Comparison of ENCODE assay signal across 12 cellular contexts in the genomic region with DNA sequence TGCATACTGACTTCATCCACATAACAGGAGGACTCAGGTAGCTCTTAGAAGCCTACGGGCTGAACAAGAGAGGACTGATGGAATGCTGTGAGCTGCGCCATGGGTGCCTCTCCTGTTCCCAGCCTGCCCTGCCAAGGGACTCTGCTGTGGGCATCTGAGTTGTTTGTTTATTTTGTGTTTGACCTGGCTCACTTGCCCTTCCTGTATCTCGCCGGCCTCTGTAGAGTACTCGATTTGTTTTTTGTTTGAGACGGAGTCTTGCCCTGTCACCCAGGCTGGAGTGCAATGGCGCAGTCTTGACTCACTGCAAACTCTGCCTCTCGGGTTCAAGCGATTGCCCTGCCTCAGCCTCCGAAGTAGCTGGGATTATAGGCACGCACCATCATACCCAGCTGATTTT. TPM values are rescaled to one million over a fixed set of nuclear protein-coding genes. Genes with fewer than 3 reads are reported as not detected.
DNase-seq lines count a peak whose midpoint lies in the region; ATAC-seq and TF ChIP-seq lines count a peak whose summit lies in the region.
"Had no signal": no experiment of that assay in that cellular context is flagged by ENCODE, and none has a peak within 500 bp of the region (broad histone marks: within the 10 kb centered on the region; RNA-seq: fewer than 3 reads in every experiment).

No MANE protein-coding gene starts in this region.

- peak overlapping the region; percentile 91 for H3K4me3 ChIP-seq in Loucy (ENCODE audit: low read length, poor library complexity, severe bottlenecking)
- H3K4me3 ChIP-seq in epithelial cell of proximal tubule (ENCODE audit: low read depth, low read length) = peak overlapping the region; percentile 97
- H3K4me3 ChIP-seq in trophoblast cell (ENCODE audit: low read depth, low read length) = no peak overlapping the region

- H3F3A ChIP-seq in Loucy (ENCODE audit: low read depth) = no peaks in the 10 kb centered on the region

- peak overlapping the region; percentile 59 for H4K12ac ChIP-seq in trophoblast cell (ENCODE audit: low read depth, low read length)

- no peak overlapping the region for H3K18ac ChIP-seq in trophoblast cell (ENCODE audit: low read length)

- no peaks in the 10 kb centered on the region for H3K9me2 ChIP-seq in Loucy (replicated peaks; ENCODE audit: low read depth, low read length)

- H3K23ac ChIP-seq in trophoblast cell (ENCODE audit: low read length) = no peak overlapping the region

- no peak overlapping the region for H4K8ac ChIP-seq in trophoblast cell (ENCODE audit: low read depth, low read length)

- H3K4me3 Mint-ChIP-seq in T-helper 2 cell treated with Interferon-gamma antibody and Interleukin-4, amounts not matched to agents 5 μg/mL and 100 μg/mL, for 36 hours = peak overlapping the region; percentile 57

- H3K36me3 Mint-ChIP-seq in T-helper 2 cell treated with Interferon-gamma antibody and Interleukin-4, amounts not matched to agents 5 μg/mL and 100 μg/mL, for 36 hours (ENCODE audit: low read depth) = peaks cover 7% of the 10 kb centered on the region

- peaks cover 40% of the 10 kb centered on the region for H3K79me2 ChIP-seq in Loucy (ENCODE audit: insufficient read depth, low read length)
- H3K79me2 ChIP-seq in trophoblast cell (ENCODE audit: control insufficient read depth, insufficient read depth, low read length, poor library complexity) = peaks cover 3% of the 10 kb centered on the region

- H2AFZ ChIP-seq in Loucy (ENCODE audit: low read length) = no peak overlapping the region
- H2AFZ ChIP-seq in trophoblast cell (ENCODE audit: insufficient read depth, low read length, poor library complexity) = no peak overlapping the region

- H2BK5ac ChIP-seq in trophoblast cell (ENCODE audit: low read depth, low read length, poor library complexity) = no peak overlapping the region

- no peak for ATAC-seq in GM18873 (IDR thresholded peaks at IDR 0.05; ENCODE audit: low FRiP score, unreplicated experiment)
- no peak for ATAC-seq in HG02610 (IDR thresholded peaks at IDR 0.05; ENCODE audit: unreplicated experiment)

- TF ChIP-seq CTCF in Loucy (conservative IDR thresholded peaks at IDR 0.05; ENCODE audit: low read length) = no peak
- no peak for TF ChIP-seq CTCF in epithelial cell of proximal tubule (conservative IDR thresholded peaks at IDR 0.05; ENCODE audit: low read depth, low read length)

- H3K79me1 ChIP-seq in trophoblast cell (ENCODE audit: low read length) = peaks cover 3% of the 10 kb centered on the region

- H4K91ac ChIP-seq in trophoblast cell (ENCODE audit: low read depth, low read length) = no peak overlapping the region

- no peak overlapping the region for H2AK5ac ChIP-seq in trophoblast cell (ENCODE audit: low read length)

- H3K4ac ChIP-seq in trophoblast cell (ENCODE audit: low read depth, low read length) = no peak overlapping the region

- DNase-seq in T-helper 2 cell treated with Interferon-gamma antibody and Interleukin-4, amounts not matched to agents 5 μg/mL and 100 μg/mL, for 36 hours (ENCODE audit: low spot score) = no peak
- no peak for DNase-seq in T-helper 2 cell
- no peak for DNase-seq in epithelial cell of proximal tubule (ENCODE audit: low read depth)
- DNase-seq in trophoblast cell = no peak
- DNase-seq in NCI-H146 (lab: John Stamatoyannopoulos, UW) = no peak
- DNase-seq: NCI-H1436; NK-92 treated with Interleukin-12 subunit alpha and Interleukin-12 subunit beta, amount 100 ng/mL, for 24 hours; stimulated activated naive CD4-positive, alpha-beta T cell had no signal

- H3K14ac ChIP-seq in trophoblast cell (ENCODE audit: low read length) = no peak overlapping the region

- no CpG with 5 or more reads among the region's 11 CpGs for WGBS in trophoblast cell (ENCODE audit: extremely low coverage, insufficient coverage, insufficient read length)

- peaks cover 7% of the 10 kb centered on the region for H3K9me3 Mint-ChIP-seq in T-helper 2 cell treated with Interferon-gamma antibody and Interleukin-4, amounts not matched to agents 5 μg/mL and 100 μg/mL, for 36 hours

- peaks cover 19% of the 10 kb centered on the region for H3K4me1 Mint-ChIP-seq in T-helper 2 cell treated with Interferon-gamma antibody and Interleukin-4, amounts not matched to agents 5 μg/mL and 100 μg/mL, for 36 hours (ENCODE audit: low read depth)

- no peak overlapping the region for H3K27ac ChIP-seq in trophoblast cell (ENCODE audit: low read depth, low read length)

- no peaks in the 10 kb centered on the region for H4K20me1 ChIP-seq in Loucy (ENCODE audit: insufficient read depth, low read length, poor library complexity, severe bottlenecking)

- no peak overlapping the region for H3K27ac Mint-ChIP-seq in T-helper 2 cell treated with Interferon-gamma antibody and Interleukin-4, amounts not matched to agents 5 μg/mL and 100 μg/mL, for 36 hours

- no peaks in the 10 kb centered on the region for H3K36me3 ChIP-seq in Loucy (ENCODE audit: insufficient read depth, low read length)
- peaks cover 18 to 21% of the 10 kb centered on the region in 2 experiments for H3K36me3 ChIP-seq in trophoblast cell (ENCODE audit: control insufficient read depth in 1 of 2, insufficient read depth in 2 of 2, low read length in 2 of 2)

- no peak overlapping the region for H2BK12ac ChIP-seq in trophoblast cell (ENCODE audit: low read length)

- no peak overlapping the region for H2BK120ac ChIP-seq in trophoblast cell (ENCODE audit: insufficient read depth, low read length, poor library complexity)

- H3K27me3 ChIP-seq in Loucy (ENCODE audit: insufficient read depth, low read length, poor library complexity, severe bottlenecking) = no peaks in the 10 kb centered on the region
- no peaks in the 10 kb centered on the region for H3K27me3 ChIP-seq in trophoblast cell (ENCODE audit: insufficient read depth, low read length)

- H3K4me2 ChIP-seq in Loucy (ENCODE audit: low read depth, low read length, poor library complexity, severe bottlenecking) (peak overlapping the region; percentile 92), trophoblast cell (ENCODE audit: low read length) (no peak overlapping the region)

- H3K9me3 ChIP-seq in Loucy (ENCODE audit: insufficient read depth, low read depth, low read length) (peaks cover 5% of the 10 kb centered on the region; the same call in 1 of the 2 replicates), trophoblast cell (ENCODE audit: insufficient read depth, low read depth, low read length) (peaks cover 4% of the 10 kb centered on the region)

- H3K9ac ChIP-seq in Loucy (ENCODE audit: low read depth, low read length, poor library complexity, severe bottlenecking) = peak overlapping the region; percentile 93
- no peak overlapping the region for H3K9ac ChIP-seq in trophoblast cell (ENCODE audit: low read length)

- H3K4me1 ChIP-seq in Loucy (ENCODE audit: insufficient read depth, low read length, poor library complexity, severe bottlenecking) (peaks cover 24% of the 10 kb centered on the region), trophoblast cell (ENCODE audit: control insufficient read depth in 1 of 2, insufficient read depth in 2 of 2, low read length in 2 of 2) (peaks cover 4% of the 10 kb centered on the region in 2 experiments)

- peaks cover 26% of the 10 kb centered on the region for H3K27me3 Mint-ChIP-seq in T-helper 2 cell treated with Interferon-gamma antibody and Interleukin-4, amounts not matched to agents 5 μg/mL and 100 μg/mL, for 36 hours (ENCODE audit: low read depth)

RNA-seq across cellular contexts. Expression of a gene that starts 1.8 kb away (rescaled TPM):
- 45.4 and 60.7 TPM in 2 replicates for total RNA-seq in epithelial cell of proximal tubule
- polyA plus RNA-seq in trophoblast cell (2013) = 11.4 and 12.4 TPM in 2 replicates

RNA-seq across cellular contexts. Expression of a gene that starts 6.4 kb away (rescaled TPM):
- not detected in 2 replicates for total RNA-seq in epithelial cell of proximal tubule
- polyA plus RNA-seq in trophoblast cell (2013) = under 0.01 TPM in 2 replicates
- total RNA-seq: activated CD8-positive, alpha-beta memory T cell treated with anti-CD3 and anti-CD28 coated beads for 36 hours had no signal

RNA-seq across cellular contexts. Expression of a gene that starts 19.5 kb away (rescaled TPM):
- total RNA-seq in epithelial cell of proximal tubule = 7.0 and 10.3 TPM in 2 replicates
- polyA plus RNA-seq in trophoblast cell (2013) = 5.5 and 5.9 TPM in 2 replicates

RNA-seq across cellular contexts. Expression of a gene that starts 27.1 kb away (rescaled TPM):
- 18.2 and 35.8 TPM in 2 replicates for total RNA-seq in epithelial cell of proximal tubule
- 20.9 and 23.5 TPM in 2 replicates for polyA plus RNA-seq in trophoblast cell (2013)
